Comparison of ENCODE assay signal across 9 cellular contexts in the genomic region with DNA sequence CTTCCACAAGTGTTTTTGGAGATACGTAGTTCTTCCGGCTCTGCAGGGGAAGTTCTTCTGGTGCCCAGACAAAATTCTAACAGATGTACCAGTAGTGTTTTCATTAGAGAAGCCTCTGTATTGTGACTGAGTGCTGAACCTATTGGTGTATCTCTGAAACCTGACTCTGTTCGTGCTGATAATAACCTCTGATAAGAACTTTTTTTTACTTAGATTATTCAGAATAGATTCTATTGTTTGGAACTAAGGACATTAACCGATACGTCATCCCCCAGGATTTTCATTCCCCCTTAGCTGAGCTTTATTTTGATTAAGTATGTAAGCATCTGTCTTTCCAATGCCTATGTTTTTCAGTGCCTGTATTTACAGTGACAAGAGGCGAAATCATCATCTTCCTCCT.
"Had no signal": no experiment of that assay in that cellular context is flagged by ENCODE, and none has a peak within 500 bp of the region (broad histone marks: within the 10 kb centered on the region; RNA-seq: fewer than 3 reads in every experiment).

No MANE protein-coding gene starts in this region.

- H3K9me3 ChIP-seq: HAP-1 had no signal

- H3K36me3 ChIP-seq: HAP-1 had no signal

- DNase-seq: GM23248, GOT3, H7, HFFc6 had no signal

- FAIRE-seq: HepG2 had no signal

- H3K4me3 ChIP-seq: GM23248, HAP-1 had no signal

- ATAC-seq: HCT116, HepG2 had no signal

- H3K27me3 Mint-ChIP-seq: IgD-negative memory B cell had no signal

- H3K4me1 ChIP-seq: HAP-1 had no signal

- H3K9ac ChIP-seq: GM23248 had no signal

- H3K27ac ChIP-seq: GM23248, HL-60 had no signal

- H3K4me3 Mint-ChIP-seq: HFFc6, IgD-negative memory B cell had no signal

- H2AFZ ChIP-seq: GM23248 had no signal

- H3K36me3 Mint-ChIP-seq: IgD-negative memory B cell had no signal

- H3K27ac Mint-ChIP-seq: HFFc6, IgD-negative memory B cell had no signal

- H3K4me1 Mint-ChIP-seq: IgD-negative memory B cell had no signal

- H3K9me3 Mint-ChIP-seq: HFFc6 had no signal
